Comparison of ENCODE assay signal across 9 cellular contexts in the genomic region with DNA sequence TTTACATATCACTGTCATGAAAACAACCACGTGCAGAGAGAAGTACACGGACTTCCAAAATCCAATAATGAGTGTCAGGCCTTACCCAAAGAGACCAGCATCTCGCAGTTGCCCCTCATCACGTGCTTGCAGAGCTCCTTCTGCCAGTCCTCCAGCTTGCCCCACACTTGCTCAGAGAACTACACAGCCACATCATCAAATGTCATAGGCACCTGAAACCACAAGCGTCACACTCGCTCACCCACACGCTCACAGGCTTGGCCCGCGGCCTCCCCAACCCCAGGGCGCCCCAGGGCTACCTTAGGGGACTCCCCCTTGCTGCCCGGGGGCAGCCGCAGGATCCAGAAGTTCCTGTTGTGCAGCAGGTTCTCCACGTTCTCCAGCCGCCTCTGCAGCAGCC.
DNase-seq lines count a peak whose midpoint lies in the region; ATAC-seq and TF ChIP-seq lines count a peak whose summit lies in the region.
"Had no signal": no experiment of that assay in that cellular context is flagged by ENCODE, and none has a peak within 500 bp of the region (broad histone marks: within the 10 kb centered on the region; RNA-seq: fewer than 3 reads in every experiment).

No MANE protein-coding gene starts in this region.

- H3K27ac ChIP-seq in CD8-positive, alpha-beta memory T cell (ENCODE audit: low read depth, low read length), result no peak overlapping the region

- peaks cover 15 to 62% (median 23%) of the 10 kb centered on the region in 3 donors for H3K36me3 Mint-ChIP-seq in CD8-positive, alpha-beta memory T cell
- peaks cover 68% of the 10 kb centered on the region for H3K36me3 Mint-ChIP-seq in effector memory CD8-positive, alpha-beta T cell (ENCODE audit: insufficient read depth)
- H3K36me3 Mint-ChIP-seq in Caco-2 (ENCODE audit: insufficient read depth, unreplicated experiment), result peaks cover 66% of the 10 kb centered on the region

- TF ChIP-seq CTCF in GM20000 (IDR thresholded peaks at IDR 0.05; ENCODE audit: extremely low read depth, missing control alignments) (no peak), Caco-2 (IDR thresholded peaks at IDR 0.05; ENCODE audit: insufficient read depth in 1 of 2, low read depth in 1 of 2, low read length in 1 of 2, severe bottlenecking in 1 of 2, unreplicated experiment in 1 of 2) (no peak)

- DNase-seq in CD8-positive, alpha-beta memory T cell, result peak in 4 of 5 donors; percentile 35 to 77 (median 60)
- DNase-seq in GM20000 (ENCODE audit: low spot score) (peak; percentile 41), mucosa of gallbladder (ENCODE audit: low spot score) (no peak), Caco-2 (no peak), NCI-H2196 (lab: John Stamatoyannopoulos, UW; ENCODE audit: unreplicated experiment) (no peak), NCI-H526 treated with DMSO at 0.1 percent for 48 hours (lab: John Stamatoyannopoulos, UW) (no peak)
- peak; percentile 59 to 71 (median 64) for DNase-seq in effector memory CD8-positive, alpha-beta T cell
- DNase-seq: NCI-H69 had no signal

- no peaks in the 10 kb centered on the region for H3K27me3 ChIP-seq in CD8-positive, alpha-beta memory T cell (ENCODE audit: insufficient read depth, low read length, poor library complexity, severe bottlenecking)
- no peaks in the 10 kb centered on the region for H3K27me3 ChIP-seq in Caco-2 (replicated peaks; ENCODE audit: control insufficient read depth, insufficient read depth, low read length)

- H3K4me1 ChIP-seq in CD8-positive, alpha-beta memory T cell (ENCODE audit: insufficient read depth, low read length), result peaks cover 32% of the 10 kb centered on the region
- H3K4me1 ChIP-seq in Caco-2, result peaks cover 4% of the 10 kb centered on the region; the same call in 1 of the 2 replicates

- no peaks in the 10 kb centered on the region for H3K27me3 Mint-ChIP-seq in CD8-positive, alpha-beta memory T cell
- no peaks in the 10 kb centered on the region for H3K27me3 Mint-ChIP-seq in effector memory CD8-positive, alpha-beta T cell
- H3K27me3 Mint-ChIP-seq in Caco-2 (ENCODE audit: insufficient read depth, unreplicated experiment), result no peaks in the 10 kb centered on the region

- peaks cover 48 to 65% (median 64%) of the 10 kb centered on the region in 3 donors for H3K4me1 Mint-ChIP-seq in CD8-positive, alpha-beta memory T cell
- H3K4me1 Mint-ChIP-seq in effector memory CD8-positive, alpha-beta T cell (ENCODE audit: low read depth in 2 of 2), result peaks cover 50 to 54% of the 10 kb centered on the region in 2 donors
- H3K4me1 Mint-ChIP-seq in Caco-2 (ENCODE audit: low read depth, unreplicated experiment), result peaks cover 6% of the 10 kb centered on the region

- POLR2A ChIA-PET in CD8-positive, alpha-beta memory T cell (lab: Charles Lee), result no interaction called here
- POLR2A ChIA-PET in Caco-2 (lab: Charles Lee), result no interaction called here

- H3K36me3 ChIP-seq in CD8-positive, alpha-beta memory T cell (ENCODE audit: insufficient read depth, low read length), result peaks cover 41% of the 10 kb centered on the region
- no peaks in the 10 kb centered on the region; the same call in 1 of the 2 replicates for H3K36me3 ChIP-seq in Caco-2 (ENCODE audit: control insufficient read depth, insufficient read depth, low read length)

- no TSS peak for BruUV-seq in Caco-2 (replicated peaks; lab: Mats Ljungman, UMichigan)

- peak; percentile 48 for ATAC-seq in HG03565 (IDR thresholded peaks at IDR 0.05; ENCODE audit: unreplicated experiment)
- peak; percentile 50 for ATAC-seq in effector memory CD8-positive, alpha-beta T cell (replicated peaks)

- H3K9me3 Mint-ChIP-seq in CD8-positive, alpha-beta memory T cell, result no peaks in the 10 kb centered on the region
- H3K9me3 Mint-ChIP-seq in effector memory CD8-positive, alpha-beta T cell, result no peaks in the 10 kb centered on the region
- no peaks in the 10 kb centered on the region for H3K9me3 Mint-ChIP-seq in Caco-2 (ENCODE audit: unreplicated experiment)

- intact Hi-C loops in Caco-2 (cut with micrococcal nuclease; ENCODE audit: unreplicated experiment), result no loop called here

- peak overlapping the region in 5 of 7 donors; percentile 12 to 95 (median 63) for H3K4me3 Mint-ChIP-seq in CD8-positive, alpha-beta memory T cell
- peak overlapping the region; percentile 98 to 99 for H3K4me3 Mint-ChIP-seq in effector memory CD8-positive, alpha-beta T cell
- no peak overlapping the region for H3K4me3 Mint-ChIP-seq in Caco-2 (ENCODE audit: unreplicated experiment)

- CTCF ChIA-PET in CD8-positive, alpha-beta memory T cell (lab: Charles Lee), result interaction anchor here (1.2 kb wide), 1 partner anchor 18 kb away, joined by 4 read pairs; no protein-coding TSS in a partner anchor
- CTCF ChIA-PET in Caco-2 (lab: Charles Lee), result no interaction called here

- peak overlapping the region; percentile 66 to 95 (median 90) for H3K27ac Mint-ChIP-seq in CD8-positive, alpha-beta memory T cell
- peak overlapping the region; percentile 95 to 96 for H3K27ac Mint-ChIP-seq in effector memory CD8-positive, alpha-beta T cell
- no peak overlapping the region for H3K27ac Mint-ChIP-seq in Caco-2 (ENCODE audit: unreplicated experiment)

- H3K9me3 ChIP-seq in CD8-positive, alpha-beta memory T cell (ENCODE audit: low read length), result no peaks in the 10 kb centered on the region
- no peaks in the 10 kb centered on the region for H3K9me3 ChIP-seq in Caco-2

- no peak overlapping the region for H3K4me3 ChIP-seq in CD8-positive, alpha-beta memory T cell (ENCODE audit: low read length)
- H3K4me3 ChIP-seq in Caco-2 (ENCODE audit: low read depth, low read length), result no peak overlapping the region

Comparison
In these comparisons a context has a peak if more than half of its experiments do, and no peak if none do; other contexts are left out.
1. DNase-seq: peak in CD8-positive, alpha-beta memory T cell (4 of 5), GM20000 (single experiment) and effector memory CD8-positive, alpha-beta T cell (3 of 3); none in mucosa of gallbladder (single experiment), Caco-2 (0 of 2), NCI-H2196 (single experiment) and NCI-H526 treated with DMSO at 0.1 percent for 48 hours (single experiment).